In the genomic region with DNA sequence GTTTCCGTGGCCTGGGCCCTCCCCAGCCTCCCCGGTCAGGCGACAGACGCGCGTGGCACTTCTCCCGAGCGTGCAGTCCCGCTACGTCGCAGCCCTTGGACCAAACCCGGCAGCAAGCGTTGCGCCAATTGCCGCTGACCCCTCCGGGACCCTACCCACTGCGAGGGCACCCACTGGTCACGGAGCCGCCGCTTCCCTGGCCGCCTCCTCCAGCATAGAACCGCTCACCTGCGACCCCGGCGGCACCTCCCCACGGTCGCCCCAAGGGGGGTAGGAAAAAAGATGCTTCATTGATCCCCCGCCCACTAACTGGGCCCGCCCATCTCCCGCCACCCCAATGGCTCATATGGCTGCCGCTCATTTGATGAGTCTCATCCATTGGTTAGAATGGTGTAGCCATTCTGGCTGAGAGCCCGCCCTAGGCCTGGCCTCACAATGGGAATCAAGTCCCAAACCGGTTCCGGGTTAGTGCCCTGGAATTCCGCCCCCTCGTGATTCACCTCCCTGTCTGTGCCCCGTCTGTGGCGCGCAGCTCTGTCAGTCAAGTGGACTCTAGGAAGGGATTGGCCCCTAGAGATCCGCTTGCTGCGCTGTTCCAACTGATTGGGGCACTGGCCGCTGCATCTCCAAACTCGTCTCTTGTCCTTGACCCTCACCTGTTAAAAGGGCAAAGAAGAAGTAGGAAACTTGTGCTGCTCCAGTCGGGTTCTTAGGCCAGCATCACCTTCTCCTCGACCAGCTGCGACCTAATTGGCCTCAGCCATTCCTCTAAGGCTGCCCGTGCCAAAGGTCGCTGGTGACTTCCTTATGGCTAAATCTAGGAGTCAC, we compare ENCODE assay signal across 1 cellular context.
TF ChIP-seq lines count a peak whose summit lies in the region.

A gene (minus strand): TSS at position 274 of the 828 bp plus-strand sequence. CDS start 11,323 bp downstream, outside the sequence.

TF ChIP-seq in HepG2, 621 proteins besides CTCF, POLR2A, EP300 and RAD21 (continued from another document and continues in another):
- TF ChIP-seq, protein P1, sequence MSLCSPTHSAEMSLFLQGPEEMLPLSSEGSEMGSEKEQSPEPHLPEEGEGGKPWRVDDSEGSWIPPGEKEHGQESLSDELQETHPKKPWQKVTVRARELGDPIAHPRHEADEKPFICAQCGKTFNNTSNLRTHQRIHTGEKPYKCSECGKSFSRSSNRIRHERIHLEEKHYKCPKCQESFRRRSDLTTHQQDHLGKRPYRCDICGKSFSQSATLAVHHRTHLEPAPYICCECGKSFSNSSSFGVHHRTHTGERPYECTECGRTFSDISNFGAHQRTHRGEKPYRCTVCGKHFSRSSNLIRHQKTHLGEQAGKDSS (CRISPR knock-in tag; IDR thresholded peaks at IDR 0.05; ENCODE audit: borderline replicate concordance, low read depth), result 0 out of 2 replicates have a peak, but pooled peaks have one; percentile 55
- TF ChIP-seq ZSCAN21 (CRISPR knock-in tag; IDR thresholded peaks at IDR 0.05; ENCODE audit: borderline replicate concordance) (no peak), NR3C1 (CRISPR knock-in tag; IDR thresholded peaks at IDR 0.05) (no peak), KLF12 (CRISPR knock-in tag; IDR thresholded peaks at IDR 0.05; ENCODE audit: borderline replicate concordance) (no peak), ZNF598 (CRISPR knock-in tag; IDR thresholded peaks at IDR 0.05; ENCODE audit: borderline replicate concordance) (peak; percentile 54; the same call in 1 of the 2 replicates), PHF5A (CRISPR knock-in tag; IDR thresholded peaks at IDR 0.05; ENCODE audit: low read depth, unreplicated experiment) (no peak), KLF6 (CRISPR knock-in tag; IDR thresholded peaks at IDR 0.05) (peak; percentile 47; the same call in 1 of the 2 replicates), SP1 (IDR thresholded peaks at IDR 0.05) (peak; percentile 83), SP1 (CRISPR knock-in tag; IDR thresholded peaks at IDR 0.05) (peak; percentile 95), ATF7-NPFF (CRISPR knock-in tag; IDR thresholded peaks at IDR 0.05; ENCODE audit: low read depth) (peak; percentile 50; the same call in 1 of the 2 replicates), ESRRA (CRISPR knock-in tag; IDR thresholded peaks at IDR 0.05; ENCODE audit: low read depth) (peak; percentile 70; the same call in 1 of the 2 replicates), ARNT2 (CRISPR knock-in tag; IDR thresholded peaks at IDR 0.05; ENCODE audit: low read depth) (peak; percentile 53; the same call in 1 of the 2 replicates), ZNF790 (CRISPR knock-in tag; IDR thresholded peaks at IDR 0.05; ENCODE audit: borderline replicate concordance) (no peak), ZFX (CRISPR knock-in tag; IDR thresholded peaks at IDR 0.05; ENCODE audit: low read depth) (peak; percentile 65; the same call in 1 of the 2 replicates), SIN3A (IDR thresholded peaks at IDR 0.05; ENCODE audit: borderline replicate concordance, low read depth, low read length) (no peak), SMC3 (IDR thresholded peaks at IDR 0.05; ENCODE audit: low read length) (no peak), ZNF331 (CRISPR knock-in tag; IDR thresholded peaks at IDR 0.05) (0 out of 2 replicates have a peak, but pooled peaks have one; percentile 36), AGO2 (optimal IDR thresholded peaks at IDR 0.05; ENCODE audit: low read depth, low read length) (peak; percentile 60), BHLHE40 (IDR thresholded peaks at IDR 0.05; ENCODE audit: low read length) (peak; percentile 62), ZNF251 (CRISPR knock-in tag; IDR thresholded peaks at IDR 0.05) (no peak), ZNF768 (CRISPR knock-in tag; IDR thresholded peaks at IDR 0.05) (peak; percentile 27; the same call in 1 of the 2 replicates), U2AF1 (optimal IDR thresholded peaks at IDR 0.05; ENCODE audit: low read depth, low read length) (no peak), ZSCAN29 (CRISPR knock-in tag; conservative IDR thresholded peaks at IDR 0.05) (no peak)
- TF ChIP-seq, protein P2, sequence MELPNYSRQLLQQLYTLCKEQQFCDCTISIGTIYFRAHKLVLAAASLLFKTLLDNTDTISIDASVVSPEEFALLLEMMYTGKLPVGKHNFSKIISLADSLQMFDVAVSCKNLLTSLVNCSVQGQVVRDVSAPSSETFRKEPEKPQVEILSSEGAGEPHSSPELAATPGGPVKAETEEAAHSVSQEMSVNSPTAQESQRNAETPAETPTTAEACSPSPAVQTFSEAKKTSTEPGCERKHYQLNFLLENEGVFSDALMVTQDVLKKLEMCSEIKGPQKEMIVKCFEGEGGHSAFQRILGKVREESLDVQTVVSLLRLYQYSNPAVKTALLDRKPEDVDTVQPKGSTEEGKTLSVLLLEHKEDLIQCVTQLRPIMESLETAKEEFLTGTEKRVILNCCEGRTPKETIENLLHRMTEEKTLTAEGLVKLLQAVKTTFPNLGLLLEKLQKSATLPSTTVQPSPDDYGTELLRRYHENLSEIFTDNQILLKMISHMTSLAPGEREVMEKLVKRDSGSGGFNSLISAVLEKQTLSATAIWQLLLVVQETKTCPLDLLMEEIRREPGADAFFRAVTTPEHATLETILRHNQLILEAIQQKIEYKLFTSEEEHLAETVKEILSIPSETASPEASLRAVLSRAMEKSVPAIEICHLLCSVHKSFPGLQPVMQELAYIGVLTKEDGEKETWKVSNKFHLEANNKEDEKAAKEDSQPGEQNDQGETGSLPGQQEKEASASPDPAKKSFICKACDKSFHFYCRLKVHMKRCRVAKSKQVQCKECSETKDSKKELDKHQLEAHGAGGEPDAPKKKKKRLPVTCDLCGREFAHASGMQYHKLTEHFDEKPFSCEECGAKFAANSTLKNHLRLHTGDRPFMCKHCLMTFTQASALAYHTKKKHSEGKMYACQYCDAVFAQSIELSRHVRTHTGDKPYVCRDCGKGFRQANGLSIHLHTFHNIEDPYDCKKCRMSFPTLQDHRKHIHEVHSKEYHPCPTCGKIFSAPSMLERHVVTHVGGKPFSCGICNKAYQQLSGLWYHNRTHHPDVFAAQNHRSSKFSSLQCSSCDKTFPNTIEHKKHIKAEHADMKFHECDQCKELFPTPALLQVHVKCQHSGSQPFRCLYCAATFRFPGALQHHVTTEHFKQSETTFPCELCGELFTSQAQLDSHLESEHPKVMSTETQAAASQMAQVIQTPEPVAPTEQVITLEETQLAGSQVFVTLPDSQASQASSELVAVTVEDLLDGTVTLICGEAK (IDR thresholded peaks at IDR 0.05), result peak; percentile 43; the same call in 1 of the 2 replicates
- TF ChIP-seq, protein P2 (CRISPR knock-in tag; IDR thresholded peaks at IDR 0.05), result no peak
- TF ChIP-seq, protein P3, sequence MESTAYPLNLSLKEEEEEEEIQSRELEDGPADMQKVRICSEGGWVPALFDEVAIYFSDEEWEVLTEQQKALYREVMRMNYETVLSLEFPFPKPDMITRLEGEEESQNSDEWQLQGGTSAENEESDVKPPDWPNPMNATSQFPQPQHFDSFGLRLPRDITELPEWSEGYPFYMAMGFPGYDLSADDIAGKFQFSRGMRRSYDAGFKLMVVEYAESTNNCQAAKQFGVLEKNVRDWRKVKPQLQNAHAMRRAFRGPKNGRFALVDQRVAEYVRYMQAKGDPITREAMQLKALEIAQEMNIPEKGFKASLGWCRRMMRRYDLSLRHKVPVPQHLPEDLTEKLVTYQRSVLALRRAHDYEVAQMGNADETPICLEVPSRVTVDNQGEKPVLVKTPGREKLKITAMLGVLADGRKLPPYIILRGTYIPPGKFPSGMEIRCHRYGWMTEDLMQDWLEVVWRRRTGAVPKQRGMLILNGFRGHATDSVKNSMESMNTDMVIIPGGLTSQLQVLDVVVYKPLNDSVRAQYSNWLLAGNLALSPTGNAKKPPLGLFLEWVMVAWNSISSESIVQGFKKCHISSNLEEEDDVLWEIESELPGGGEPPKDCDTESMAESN (CRISPR knock-in tag; conservative IDR thresholded peaks at IDR 0.05), result 0 out of 2 replicates have a peak, but pooled peaks have one; percentile 42
- TF ChIP-seq, protein P4, sequence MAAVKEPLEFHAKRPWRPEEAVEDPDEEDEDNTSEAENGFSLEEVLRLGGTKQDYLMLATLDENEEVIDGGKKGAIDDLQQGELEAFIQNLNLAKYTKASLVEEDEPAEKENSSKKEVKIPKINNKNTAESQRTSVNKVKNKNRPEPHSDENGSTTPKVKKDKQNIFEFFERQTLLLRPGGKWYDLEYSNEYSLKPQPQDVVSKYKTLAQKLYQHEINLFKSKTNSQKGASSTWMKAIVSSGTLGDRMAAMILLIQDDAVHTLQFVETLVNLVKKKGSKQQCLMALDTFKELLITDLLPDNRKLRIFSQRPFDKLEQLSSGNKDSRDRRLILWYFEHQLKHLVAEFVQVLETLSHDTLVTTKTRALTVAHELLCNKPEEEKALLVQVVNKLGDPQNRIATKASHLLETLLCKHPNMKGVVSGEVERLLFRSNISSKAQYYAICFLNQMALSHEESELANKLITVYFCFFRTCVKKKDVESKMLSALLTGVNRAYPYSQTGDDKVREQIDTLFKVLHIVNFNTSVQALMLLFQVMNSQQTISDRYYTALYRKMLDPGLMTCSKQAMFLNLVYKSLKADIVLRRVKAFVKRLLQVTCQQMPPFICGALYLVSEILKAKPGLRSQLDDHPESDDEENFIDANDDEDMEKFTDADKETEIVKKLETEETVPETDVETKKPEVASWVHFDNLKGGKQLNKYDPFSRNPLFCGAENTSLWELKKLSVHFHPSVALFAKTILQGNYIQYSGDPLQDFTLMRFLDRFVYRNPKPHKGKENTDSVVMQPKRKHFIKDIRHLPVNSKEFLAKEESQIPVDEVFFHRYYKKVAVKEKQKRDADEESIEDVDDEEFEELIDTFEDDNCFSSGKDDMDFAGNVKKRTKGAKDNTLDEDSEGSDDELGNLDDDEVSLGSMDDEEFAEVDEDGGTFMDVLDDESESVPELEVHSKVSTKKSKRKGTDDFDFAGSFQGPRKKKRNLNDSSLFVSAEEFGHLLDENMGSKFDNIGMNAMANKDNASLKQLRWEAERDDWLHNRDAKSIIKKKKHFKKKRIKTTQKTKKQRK (IDR thresholded peaks at IDR 0.05; ENCODE audit: low read length), result peak; percentile 54; the same call in 1 of the 2 replicates
- TF ChIP-seq, protein P5, sequence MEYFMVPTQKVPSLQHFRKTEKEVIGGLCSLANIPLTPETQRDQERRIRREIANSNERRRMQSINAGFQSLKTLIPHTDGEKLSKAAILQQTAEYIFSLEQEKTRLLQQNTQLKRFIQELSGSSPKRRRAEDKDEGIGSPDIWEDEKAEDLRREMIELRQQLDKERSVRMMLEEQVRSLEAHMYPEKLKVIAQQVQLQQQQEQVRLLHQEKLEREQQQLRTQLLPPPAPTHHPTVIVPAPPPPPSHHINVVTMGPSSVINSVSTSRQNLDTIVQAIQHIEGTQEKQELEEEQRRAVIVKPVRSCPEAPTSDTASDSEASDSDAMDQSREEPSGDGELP (IDR thresholded peaks at IDR 0.05; ENCODE audit: borderline replicate concordance, low read depth), result 0 out of 2 replicates have a peak, but pooled peaks have one; percentile 38
- TF ChIP-seq, protein P6, sequence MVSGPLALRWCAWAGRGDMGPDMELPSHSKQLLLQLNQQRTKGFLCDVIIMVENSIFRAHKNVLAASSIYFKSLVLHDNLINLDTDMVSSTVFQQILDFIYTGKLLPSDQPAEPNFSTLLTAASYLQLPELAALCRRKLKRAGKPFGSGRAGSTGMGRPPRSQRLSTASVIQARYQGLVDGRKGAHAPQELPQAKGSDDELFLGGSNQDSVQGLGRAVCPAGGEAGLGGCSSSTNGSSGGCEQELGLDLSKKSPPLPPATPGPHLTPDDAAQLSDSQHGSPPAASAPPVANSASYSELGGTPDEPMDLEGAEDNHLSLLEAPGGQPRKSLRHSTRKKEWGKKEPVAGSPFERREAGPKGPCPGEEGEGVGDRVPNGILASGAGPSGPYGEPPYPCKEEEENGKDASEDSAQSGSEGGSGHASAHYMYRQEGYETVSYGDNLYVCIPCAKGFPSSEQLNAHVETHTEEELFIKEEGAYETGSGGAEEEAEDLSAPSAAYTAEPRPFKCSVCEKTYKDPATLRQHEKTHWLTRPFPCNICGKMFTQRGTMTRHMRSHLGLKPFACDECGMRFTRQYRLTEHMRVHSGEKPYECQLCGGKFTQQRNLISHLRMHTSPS (CRISPR knock-in tag; IDR thresholded peaks at IDR 0.05; ENCODE audit: low read depth), result peak; percentile 36; the same call in 1 of the 2 replicates
- TF ChIP-seq, protein P7, sequence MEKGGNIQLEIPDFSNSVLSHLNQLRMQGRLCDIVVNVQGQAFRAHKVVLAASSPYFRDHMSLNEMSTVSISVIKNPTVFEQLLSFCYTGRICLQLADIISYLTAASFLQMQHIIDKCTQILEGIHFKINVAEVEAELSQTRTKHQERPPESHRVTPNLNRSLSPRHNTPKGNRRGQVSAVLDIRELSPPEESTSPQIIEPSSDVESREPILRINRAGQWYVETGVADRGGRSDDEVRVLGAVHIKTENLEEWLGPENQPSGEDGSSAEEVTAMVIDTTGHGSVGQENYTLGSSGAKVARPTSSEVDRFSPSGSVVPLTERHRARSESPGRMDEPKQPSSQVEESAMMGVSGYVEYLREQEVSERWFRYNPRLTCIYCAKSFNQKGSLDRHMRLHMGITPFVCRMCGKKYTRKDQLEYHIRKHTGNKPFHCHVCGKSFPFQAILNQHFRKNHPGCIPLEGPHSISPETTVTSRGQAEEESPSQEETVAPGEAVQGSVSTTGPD (CRISPR knock-in tag; IDR thresholded peaks at IDR 0.05), result no peak
